ENCODE assay signal across 8 cellular contexts in genomic region chr4:7101692-7102515, GRCh38. TPM values are rescaled to one million over a fixed set of nuclear protein-coding genes. Genes with fewer than 3 reads are reported as not detected.
DNase-seq lines count a peak whose midpoint lies in the region; ATAC-seq and TF ChIP-seq lines count a peak whose summit lies in the region.

No MANE protein-coding gene starts in this region.

- peak; percentile 67 to 69 for TF ChIP-seq CTCF in GM23338 (conservative IDR thresholded peaks at IDR 0.05; ENCODE audit: low read depth in 2 of 2)
- peak; percentile 71 for TF ChIP-seq CTCF in Loucy (conservative IDR thresholded peaks at IDR 0.05; ENCODE audit: low read length)

- H3K79me2 ChIP-seq in GM23338 (replicated peaks; ENCODE audit: insufficient read depth) (no peaks in the 10 kb centered on the region), Loucy (ENCODE audit: insufficient read depth, low read length) (no peaks in the 10 kb centered on the region)

- H3K9me3 ChIP-seq in Loucy (ENCODE audit: insufficient read depth, low read depth, low read length): no peaks in the 10 kb centered on the region

- H3K36me3 ChIP-seq in GM23338 (ENCODE audit: insufficient read depth): no peaks in the 10 kb centered on the region
- no peaks in the 10 kb centered on the region for H3K36me3 ChIP-seq in Loucy (ENCODE audit: insufficient read depth, low read length)

- H3K4me2 ChIP-seq in GM23338: peak overlapping the region; percentile 92
- peak overlapping the region; percentile 97 for H3K4me2 ChIP-seq in Loucy (ENCODE audit: low read depth, low read length, poor library complexity, severe bottlenecking)

- no peak overlapping the region for H3K9ac ChIP-seq in Loucy (ENCODE audit: low read depth, low read length, poor library complexity, severe bottlenecking)

- ATAC-seq in GM23338: peak; percentile 93
- ATAC-seq in left ventricle myocardium superior: peak; percentile 78
- no peak for ATAC-seq in GM18873 (IDR thresholded peaks at IDR 0.05; ENCODE audit: low FRiP score, unreplicated experiment)

- H3K4me3 ChIP-seq in GM23338 (peak overlapping the region; percentile 83), Loucy (ENCODE audit: low read length, poor library complexity, severe bottlenecking) (peak overlapping the region; percentile 76)

- H4K20me1 ChIP-seq in GM23338 (replicated peaks; ENCODE audit: insufficient read depth) (0 out of 2 replicates have a peak, but pooled peaks cover 4% of the 10 kb centered on the region), Loucy (ENCODE audit: insufficient read depth, low read length, poor library complexity, severe bottlenecking) (no peaks in the 10 kb centered on the region)

- peak overlapping the region; percentile 85 for H3K4me3 Mint-ChIP-seq in GM23338

- H3K4me1 ChIP-seq in GM23338 (ENCODE audit: insufficient read depth): peaks cover 14% of the 10 kb centered on the region
- peaks cover 4% of the 10 kb centered on the region for H3K4me1 ChIP-seq in Loucy (ENCODE audit: insufficient read depth, low read length, poor library complexity, severe bottlenecking)

- H3K9me2 ChIP-seq in GM23338 (ENCODE audit: insufficient read depth) (no peaks in the 10 kb centered on the region), Loucy (replicated peaks; ENCODE audit: low read depth, low read length) (no peaks in the 10 kb centered on the region)

- H3K9me3 Mint-ChIP-seq in GM23338: no peaks in the 10 kb centered on the region; the same call in 2 of the 3 replicates

- H3K27me3 ChIP-seq in GM23338 (ENCODE audit: insufficient read depth): peaks cover 54% of the 10 kb centered on the region
- H3K27me3 ChIP-seq in Loucy (ENCODE audit: insufficient read depth, low read length, poor library complexity, severe bottlenecking): no peaks in the 10 kb centered on the region

- H3K27ac Mint-ChIP-seq in GM23338: no peak overlapping the region

- H2AFZ ChIP-seq in GM23338 (peak overlapping the region; percentile 99), Loucy (ENCODE audit: low read length) (peak overlapping the region; percentile 68)

- H3F3A ChIP-seq in GM23338 (replicated peaks; ENCODE audit: low read depth) (0 out of 2 replicates have a peak, but pooled peaks cover 3% of the 10 kb centered on the region), Loucy (ENCODE audit: low read depth) (no peaks in the 10 kb centered on the region)

- peaks cover 51% of the 10 kb centered on the region for H3K27me3 Mint-ChIP-seq in GM23338 (ENCODE audit: insufficient read depth, low read depth, poor library complexity)

- DNase-seq in Daoy (ENCODE audit: low read depth): peak; percentile 79
- DNase-seq in GM23338 (ENCODE audit: low spot score): peak; percentile 90
- peak; percentile 94 for DNase-seq in SKM-1 (lab: John Stamatoyannopoulos, UW; ENCODE audit: unreplicated experiment)
- peak in 53 of 56 donors; percentile 12 to 86 (median 53) for DNase-seq in amygdala (lab: John Stamatoyannopoulos, UW)
- peak; percentile 81 for DNase-seq in left ventricle myocardium superior
- DNase-seq in putamen (ENCODE audit: low spot score): peak; percentile 78

- peaks cover 11% of the 10 kb centered on the region; the same call in 2 of the 3 replicates for H3K4me1 Mint-ChIP-seq in GM23338

- intact Hi-C loops in left ventricle myocardium superior (cut with micrococcal nuclease): no loop called here

- H3K27ac ChIP-seq in GM23338 (ENCODE audit: low read depth): no peak overlapping the region

- H3K36me3 Mint-ChIP-seq in GM23338 (ENCODE audit: low read depth): no peaks in the 10 kb centered on the region

TF ChIP-seq in GM23338, 12 proteins besides CTCF, POLR2A, EP300 and RAD21:
- no peak for TF ChIP-seq ZNF462 (CRISPR knock-in tag; IDR thresholded peaks at IDR 0.05)
- TF ChIP-seq POLR2AphosphoS5 (IDR thresholded peaks at IDR 0.05; ENCODE audit: low read depth): no peak
- TF ChIP-seq JUNB (IDR thresholded peaks at IDR 0.05; ENCODE audit: unreplicated experiment): no peak
- no peak for TF ChIP-seq EZH2 (IDR thresholded peaks at IDR 0.05; ENCODE audit: low read depth, unreplicated experiment)
- no peak for TF ChIP-seq ZNF114 (CRISPR knock-in tag; IDR thresholded peaks at IDR 0.05)
- no peak for TF ChIP-seq EZH2phosphoT487 (IDR thresholded peaks at IDR 0.05; ENCODE audit: unreplicated experiment)
- TF ChIP-seq NANOG (IDR thresholded peaks at IDR 0.05; ENCODE audit: borderline replicate concordance): no peak
TF ChIP-seq in GM23338: peak in this region for 0.

RNA-seq across cellular contexts. Expression of gene GRPEL1, which starts 34.0 kb away (rescaled TPM):
- 59.5 and 83.3 TPM in 2 replicates for total RNA-seq in Daoy (2014; rRNA removed; shearing (Covaris generic))
- total RNA-seq in GM23338 (2014; rRNA removed; shearing (Covaris generic)): 27.4 and 27.6 TPM in 2 replicates
- 108 and 112 TPM in 2 replicates for polyA plus RNA-seq in GM23338 (2016; fragmentation: Nextera tagmentation; extraction: Ambion mirVana)
- total RNA-seq in left ventricle myocardium superior: 62.7 TPM

RNA-seq across cellular contexts. Expression of gene TADA2B, which starts 58.7 kb away (rescaled TPM):
- total RNA-seq in Daoy (2014; rRNA removed; shearing (Covaris generic)): 7.3 and 9.6 TPM in 2 replicates
- total RNA-seq in GM23338 (2014; rRNA removed; shearing (Covaris generic)): 11.4 and 12.0 TPM in 2 replicates
- polyA plus RNA-seq in GM23338 (2016; fragmentation: Nextera tagmentation; extraction: Ambion mirVana): 3.0 and 3.6 TPM in 2 replicates
- 34.6 TPM for total RNA-seq in left ventricle myocardium superior
